ENCODE assay signal across 8 cellular contexts in genomic region chr14:76957224-76957881, GRCh38.
DNase-seq lines count a peak whose midpoint lies in the region; ATAC-seq and TF ChIP-seq lines count a peak whose summit lies in the region.

No MANE protein-coding gene starts in this region.

- ATAC-seq in activated CD8-positive, alpha-beta T cell treated with anti-CD3 and anti-CD28 coated beads, Interleukin-2, amount 10 ng/mL, durations not matched to agents 7 days and 5 days: no peak

- H3K27ac ChIP-seq in testis: peak overlapping the region; percentile 86 to 89

- peaks cover 78% of the 10 kb centered on the region for H3K4me1 Mint-ChIP-seq in activated naive CD4-positive, alpha-beta T cell treated with anti-CD3 and anti-CD28 coated beads for 36 hours (ENCODE audit: low read depth)
- H3K4me1 Mint-ChIP-seq in activated CD8-positive, alpha-beta T cell treated with anti-CD3 and anti-CD28 coated beads, Interleukin-2, amount 10 ng/mL, durations not matched to agents 7 days and 5 days (ENCODE audit: low read depth): peaks cover 86% of the 10 kb centered on the region

- TF ChIP-seq POLR2A in testis (IDR thresholded peaks at IDR 0.05) (no peak), lower leg skin (IDR thresholded peaks at IDR 0.05) (no peak)

- intact Hi-C loops in activated naive CD4-positive, alpha-beta T cell treated with anti-CD3 and anti-CD28 coated beads for 36 hours (cut with micrococcal nuclease): loop anchor here (2.0 to 10.0 kb wide), 4 partner anchors 37 to 1433 kb away; partner anchors contain the start of genes BATF, GSTZ1 and POMT2
- intact Hi-C loops in testis (cut with DNase I; ENCODE audit: low total_unique reads) (no loop called here), lower leg skin (cut with DNase I; ENCODE audit: low total_unique reads) (no loop called here)

- no peaks in the 10 kb centered on the region for H3K27me3 ChIP-seq in testis

- no peaks in the 10 kb centered on the region for H3K36me3 Mint-ChIP-seq in activated naive CD4-positive, alpha-beta T cell treated with anti-CD3 and anti-CD28 coated beads for 36 hours (ENCODE audit: low read depth)
- H3K36me3 Mint-ChIP-seq in activated CD8-positive, alpha-beta T cell treated with anti-CD3 and anti-CD28 coated beads, Interleukin-2, amount 10 ng/mL, durations not matched to agents 7 days and 5 days (ENCODE audit: low read depth): no peaks in the 10 kb centered on the region

- no peaks in the 10 kb centered on the region for H3K36me3 ChIP-seq in testis (ENCODE audit: low read depth, missing control alignments)

- TF ChIP-seq CTCF in testis (IDR thresholded peaks at IDR 0.05) (no peak), lower leg skin (IDR thresholded peaks at IDR 0.05) (no peak)

- POLR2A ChIA-PET in activated CD8-positive, alpha-beta T cell treated with anti-CD3 and anti-CD28 coated beads, Interleukin-2, amount 10 ng/mL, durations not matched to agents 7 days and 5 days (lab: Charles Lee): interaction anchor here (1.3 to 6.8 kb wide), 4 partner anchors 71 to 83 kb away, joined by 3 to 63 read pairs (median 7); partner anchors contain the start of gene IRF2BPL

- 40 to 65% methylated on average over 4 of the region's 4 CpGs for WGBS in testis, 2 donors
- 15 to 16% methylated on average over 4 of the region's 4 CpGs for whole genome bisulfite sequencing in lower leg skin, 2 donors

- H3K27me3 Mint-ChIP-seq in activated naive CD4-positive, alpha-beta T cell treated with anti-CD3 and anti-CD28 coated beads for 36 hours (ENCODE audit: low read depth): no peaks in the 10 kb centered on the region
- no peaks in the 10 kb centered on the region for H3K27me3 Mint-ChIP-seq in activated CD8-positive, alpha-beta T cell treated with anti-CD3 and anti-CD28 coated beads, Interleukin-2, amount 10 ng/mL, durations not matched to agents 7 days and 5 days (ENCODE audit: low read depth)

- H3K4me3 ChIP-seq in testis (no peak overlapping the region), lower leg skin (ENCODE audit: low read depth, poor library complexity, severe bottlenecking) (no peak overlapping the region)

- H3K4me1 ChIP-seq in testis: peaks cover 55% of the 10 kb centered on the region

- no peaks in the 10 kb centered on the region for H3K9me3 Mint-ChIP-seq in activated naive CD4-positive, alpha-beta T cell treated with anti-CD3 and anti-CD28 coated beads for 36 hours
- no peaks in the 10 kb centered on the region for H3K9me3 Mint-ChIP-seq in activated CD8-positive, alpha-beta T cell treated with anti-CD3 and anti-CD28 coated beads, Interleukin-2, amount 10 ng/mL, durations not matched to agents 7 days and 5 days (ENCODE audit: insufficient read depth)

- CTCF ChIA-PET in activated naive CD4-positive, alpha-beta T cell treated with anti-CD3 and anti-CD28 coated beads for 36 hours (lab: Charles Lee): interaction anchor here (0.7 to 4.5 kb wide), 7 partner anchors 10 to 97 kb away, joined by 3 to 47 read pairs (median 5); no protein-coding TSS in a partner anchor
- CTCF ChIA-PET in activated CD8-positive, alpha-beta T cell treated with anti-CD3 and anti-CD28 coated beads, Interleukin-2, amount 10 ng/mL, durations not matched to agents 7 days and 5 days (lab: Charles Lee): interaction anchor here (1.3 to 2.2 kb wide), 6 partner anchors 10 to 96 kb away, joined by 3 to 14 read pairs (median 6); no protein-coding TSS in a partner anchor

- H3K9me3 ChIP-seq in testis: no peaks in the 10 kb centered on the region

- H3K27ac Mint-ChIP-seq in activated naive CD4-positive, alpha-beta T cell treated with anti-CD3 and anti-CD28 coated beads for 36 hours: peak overlapping the region; percentile 97
- peak overlapping the region; percentile 92 for H3K27ac Mint-ChIP-seq in activated CD8-positive, alpha-beta T cell treated with anti-CD3 and anti-CD28 coated beads, Interleukin-2, amount 10 ng/mL, durations not matched to agents 7 days and 5 days

- peak; percentile 25 for DNase-seq in activated naive CD4-positive, alpha-beta T cell treated with anti-CD3 and anti-CD28 coated beads for 36 hours
- DNase-seq in activated naive CD4-positive, alpha-beta T cell (lab: John Stamatoyannopoulos, UW): no peak
- DNase-seq in activated CD8-positive, alpha-beta T cell treated with anti-CD3 and anti-CD28 coated beads, Interleukin-2, amount 10 ng/mL, durations not matched to agents 7 days and 5 days: no peak
- DNase-seq in kidney tubule cell (ENCODE audit: low spot score) (peak; percentile 45), testis (no peak), mucosa of gallbladder (ENCODE audit: low spot score) (no peak), lower leg skin (ENCODE audit: low spot score in 2 of 2) (no peak)
- DNase-seq in stimulated activated CD4-positive, alpha-beta T cell treated with anti-CD3 and anti-CD28 coated beads, Interleukin-2, amount 100 ng/mL, for 48 hours: no peak

- H3K4me3 Mint-ChIP-seq in activated naive CD4-positive, alpha-beta T cell treated with anti-CD3 and anti-CD28 coated beads for 36 hours: peak overlapping the region; percentile 80
- peak overlapping the region; percentile 72 for H3K4me3 Mint-ChIP-seq in activated CD8-positive, alpha-beta T cell treated with anti-CD3 and anti-CD28 coated beads, Interleukin-2, amount 10 ng/mL, durations not matched to agents 7 days and 5 days

Comparison
In these comparisons a context has a peak if more than half of its experiments do, and no peak if none do; other contexts are left out.
1. DNase-seq: peak in activated naive CD4-positive, alpha-beta T cell treated with anti-CD3 and anti-CD28 coated beads for 36 hours (single experiment) and kidney tubule cell (single experiment); none in activated naive CD4-positive, alpha-beta T cell (0 of 4), activated CD8-positive, alpha-beta T cell treated with anti-CD3 and anti-CD28 coated beads, Interleukin-2, amount 10 ng/mL, durations not matched to agents 7 days and 5 days (single experiment), testis (single experiment), stimulated activated CD4-positive, alpha-beta T cell treated with anti-CD3 and anti-CD28 coated beads, Interleukin-2, amount 100 ng/mL, for 48 hours (0 of 2), mucosa of gallbladder (single experiment) and lower leg skin (0 of 2).